ENCODE assay signal across 1 cellular context in the genomic region with DNA sequence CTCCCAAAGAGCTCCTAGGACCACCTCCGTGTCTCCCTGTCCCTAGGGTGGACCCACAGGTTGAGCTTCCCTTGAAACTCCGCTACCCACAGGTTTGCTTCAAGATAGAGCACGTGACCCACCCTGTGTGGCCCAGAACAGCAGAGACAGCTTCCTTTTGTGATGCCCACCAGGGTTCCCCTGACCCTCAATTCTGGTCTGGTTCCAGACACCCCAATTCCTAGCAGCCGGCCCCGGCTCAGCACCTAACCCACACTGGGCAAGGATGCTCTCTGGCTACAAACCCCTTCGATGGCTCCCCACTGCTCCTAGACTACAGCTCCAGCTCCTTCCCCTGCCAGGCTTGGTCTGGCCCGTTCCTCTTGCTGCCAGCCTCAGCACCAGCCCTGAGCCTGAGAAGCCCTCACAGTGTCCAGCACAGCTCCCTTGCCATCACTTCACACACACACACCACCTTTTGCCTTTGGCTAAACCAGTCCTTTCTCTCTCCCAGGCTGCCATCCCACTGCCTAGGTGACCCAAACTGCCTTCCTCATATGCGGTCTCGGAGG.
TF ChIP-seq lines count a peak whose summit lies in the region.

No MANE protein-coding gene starts in this region.

TF ChIP-seq in SK-N-SH, 30 proteins besides CTCF, POLR2A, EP300 and RAD21:
- TF ChIP-seq ELF1 (IDR thresholded peaks at IDR 0.05) (no peak), RXRA (IDR thresholded peaks at IDR 0.05; ENCODE audit: borderline replicate concordance, low read depth) (no peak), POLR2AphosphoS5 (IDR thresholded peaks at IDR 0.05; ENCODE audit: low read depth, low read length) (no peak), FOXM1 (IDR thresholded peaks at IDR 0.05; ENCODE audit: low read depth) (no peak)
- TF ChIP-seq, protein P1, sequence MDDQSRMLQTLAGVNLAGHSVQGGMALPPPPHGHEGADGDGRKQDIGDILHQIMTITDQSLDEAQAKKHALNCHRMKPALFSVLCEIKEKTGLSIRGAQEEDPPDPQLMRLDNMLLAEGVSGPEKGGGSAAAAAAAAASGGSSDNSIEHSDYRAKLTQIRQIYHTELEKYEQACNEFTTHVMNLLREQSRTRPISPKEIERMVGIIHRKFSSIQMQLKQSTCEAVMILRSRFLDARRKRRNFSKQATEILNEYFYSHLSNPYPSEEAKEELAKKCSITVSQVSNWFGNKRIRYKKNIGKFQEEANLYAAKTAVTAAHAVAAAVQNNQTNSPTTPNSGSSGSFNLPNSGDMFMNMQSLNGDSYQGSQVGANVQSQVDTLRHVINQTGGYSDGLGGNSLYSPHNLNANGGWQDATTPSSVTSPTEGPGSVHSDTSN (IDR thresholded peaks at IDR 0.05) = no peak
